Comparison of ENCODE assay signal across 39 cellular contexts in the genomic region with DNA sequence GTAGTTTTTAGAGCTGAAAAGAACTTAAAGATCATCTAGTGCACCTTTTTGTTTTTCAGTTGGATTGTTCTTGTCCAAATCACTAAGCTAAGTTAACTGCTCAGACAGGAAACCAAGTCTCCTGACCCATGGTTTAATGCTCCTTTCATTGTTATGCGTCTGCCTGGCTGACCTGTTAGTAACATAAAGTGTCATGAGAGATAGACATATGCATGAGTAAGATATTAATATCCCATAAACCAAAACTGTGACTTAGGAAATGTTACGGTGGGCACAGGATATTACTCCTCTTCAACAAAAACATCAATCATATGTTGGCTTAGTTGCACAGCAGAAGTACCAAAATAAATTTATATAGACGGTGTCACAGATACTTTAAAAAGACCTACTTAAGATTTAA.
"Had no signal": no experiment of that assay in that cellular context is flagged by ENCODE, and none has a peak within 500 bp of the region (broad histone marks: within the 10 kb centered on the region; RNA-seq: fewer than 3 reads in every experiment).

No MANE protein-coding gene starts in this region.

- H3K4me1 Mint-ChIP-seq: activated CD4-positive, alpha-beta T cell treated with anti-CD3 and anti-CD28 coated beads for 36 hours; activated CD4-positive, alpha-beta T cell treated with anti-CD3 and anti-CD28 coated beads, Interleukin-2, amount 10 ng/mL, durations not matched to agents 24 days and 14 days; activated CD8-positive, alpha-beta memory T cell treated with anti-CD3 and anti-CD28 coated beads, Interleukin-2, amount 10 ng/mL, durations not matched to agents 7 days and 5 days; activated naive CD4-positive, alpha-beta T cell treated with anti-CD3 and anti-CD28 coated beads, Interleukin-2, amount 50 U/mL, for 24 hours; activated naive CD8-positive, alpha-beta T cell treated with anti-CD3 and anti-CD28 coated beads for 36 hours; activated naive CD8-positive, alpha-beta T cell treated with anti-CD3 and anti-CD28 coated beads, Interleukin-2, amount 50 U/mL, for 24 hours; brain; T-helper 17 cell had no signal

- H3K27me3 Mint-ChIP-seq: activated CD4-positive, alpha-beta memory T cell treated with anti-CD3 and anti-CD28 coated beads for 36 hours; activated CD4-positive, alpha-beta T cell treated with anti-CD3 and anti-CD28 coated beads for 36 hours; activated CD4-positive, alpha-beta T cell treated with anti-CD3 and anti-CD28 coated beads, Interleukin-2, amount 10 ng/mL, durations not matched to agents 24 days and 14 days; activated CD8-positive, alpha-beta memory T cell treated with anti-CD3 and anti-CD28 coated beads, Interleukin-2, amount 10 ng/mL, durations not matched to agents 7 days and 5 days; activated naive CD4-positive, alpha-beta T cell treated with anti-CD3 and anti-CD28 coated beads, Interleukin-2, amount 50 U/mL, for 24 hours; activated naive CD8-positive, alpha-beta T cell treated with anti-CD3 and anti-CD28 coated beads for 36 hours; activated naive CD8-positive, alpha-beta T cell treated with anti-CD3 and anti-CD28 coated beads, Interleukin-2, amount 50 U/mL, for 24 hours; brain; T-helper 17 cell had no signal

- H3K27me3 ChIP-seq: adrenal gland, breast epithelium, cardiac muscle cell, colonic mucosa, dorsolateral prefrontal cortex, esophagus muscularis mucosa, foreskin keratinocyte, gastrocnemius medialis, heart right ventricle had no signal

- H3K36me3 ChIP-seq: adrenal gland, breast epithelium, cardiac muscle cell, colonic mucosa, esophagus muscularis mucosa, gastrocnemius medialis, heart right ventricle, WERI-Rb-1 had no signal

- DNase-seq: activated CD4-positive, alpha-beta memory T cell treated with anti-CD3 and anti-CD28 coated beads for 36 hours; activated CD4-positive, alpha-beta T cell treated with anti-CD3 and anti-CD28 coated beads for 36 hours; activated CD4-positive, alpha-beta T cell treated with anti-CD3 and anti-CD28 coated beads, Interleukin-2, amount 10 ng/mL, durations not matched to agents 24 days and 14 days; activated CD4-positive, CD25-positive, alpha-beta regulatory T cell; activated CD4-positive, CD25-positive, alpha-beta regulatory T cell treated with anti-CD3 and anti-CD28 coated beads, Interleukin-2, amount 50 U/mL, for 72 hours; activated CD8-positive, alpha-beta memory T cell treated with anti-CD3 and anti-CD28 coated beads, Interleukin-2, amount 10 ng/mL, durations not matched to agents 7 days and 5 days; activated CD8-positive, alpha-beta memory T cell treated with anti-CD3 and anti-CD28 coated beads, Interleukin-2, amount 50 U/mL, for 4 hours; activated CD8-positive, alpha-beta T cell treated with anti-CD3 and anti-CD28 coated beads, Interleukin-2, amount 10 ng/mL, durations not matched to agents 7 days and 5 days; activated effector memory CD4-positive, alpha-beta T cell treated with anti-CD3 and anti-CD28 coated beads, Interleukin-2, amount 50 U/mL, for 16 hours; activated naive CD4-positive, alpha-beta T cell treated with anti-CD3 and anti-CD28 coated beads for 36 hours; activated naive CD8-positive, alpha-beta T cell treated with anti-CD3 and anti-CD28 coated beads for 36 hours; activated naive CD8-positive, alpha-beta T cell treated with anti-CD3 and anti-CD28 coated beads, Interleukin-2, amount 50 U/mL, for 24 hours; activated T-cell treated with anti-CD3 and anti-CD28 coated beads, Interleukin-2, amount 50 U/mL, for 1 hour; activated T-cell treated with anti-CD3 and anti-CD28 coated beads, Interleukin-2, amount 50 U/mL, for 48 hours; adrenal gland; amygdala; aorta; central memory CD4-positive, alpha-beta T cell; cerebellar nuclear complex; colonic mucosa; dorsolateral prefrontal cortex; effector memory CD4-positive, alpha-beta T cell; endodermal cell; erythroblast; foreskin keratinocyte; gastrocnemius medialis; heart right ventricle; T-helper 1 cell; T-helper 17 cell; T1000; WERI-Rb-1 had no signal

- H3K4me3 Mint-ChIP-seq: activated CD4-positive, alpha-beta memory T cell treated with anti-CD3 and anti-CD28 coated beads for 36 hours; activated CD4-positive, alpha-beta T cell treated with anti-CD3 and anti-CD28 coated beads for 36 hours; activated CD4-positive, alpha-beta T cell treated with anti-CD3 and anti-CD28 coated beads, Interleukin-2, amount 10 ng/mL, durations not matched to agents 24 days and 14 days; activated CD8-positive, alpha-beta memory T cell treated with anti-CD3 and anti-CD28 coated beads, Interleukin-2, amount 10 ng/mL, durations not matched to agents 7 days and 5 days; activated CD8-positive, alpha-beta T cell treated with anti-CD3 and anti-CD28 coated beads, Interleukin-2, amount 10 ng/mL, durations not matched to agents 7 days and 5 days; activated naive CD4-positive, alpha-beta T cell treated with anti-CD3 and anti-CD28 coated beads for 36 hours; activated naive CD4-positive, alpha-beta T cell treated with anti-CD3 and anti-CD28 coated beads, Interleukin-2, amount 50 U/mL, for 24 hours; activated naive CD8-positive, alpha-beta T cell treated with anti-CD3 and anti-CD28 coated beads for 36 hours; activated naive CD8-positive, alpha-beta T cell treated with anti-CD3 and anti-CD28 coated beads, Interleukin-2, amount 50 U/mL, for 24 hours; activated T-helper 1 cell treated with anti-CD3 and anti-CD28 coated beads, Interleukin-12 subunit alpha, Interleukin-12 subunit beta, Interleukin-2, Interleukin-4 antibody, amounts not matched to agents 30 ng/mL and 10 ng/mL and 1 ng/mL, durations not matched to agents 14 hours and 24 hours and 36 hours; brain; endodermal cell; T-helper 17 cell; T-helper 2 cell treated with Interferon-gamma antibody and Interleukin-4, amounts not matched to agents 5 μg/mL and 100 μg/mL, for 36 hours had no signal

- H3K36me3 Mint-ChIP-seq: activated CD4-positive, alpha-beta memory T cell treated with anti-CD3 and anti-CD28 coated beads for 36 hours; activated CD8-positive, alpha-beta memory T cell treated with anti-CD3 and anti-CD28 coated beads, Interleukin-2, amount 10 ng/mL, durations not matched to agents 7 days and 5 days; activated naive CD8-positive, alpha-beta T cell treated with anti-CD3 and anti-CD28 coated beads for 36 hours; brain had no signal

- H3K27ac Mint-ChIP-seq: activated CD4-positive, alpha-beta memory T cell treated with anti-CD3 and anti-CD28 coated beads for 36 hours; activated CD4-positive, alpha-beta T cell treated with anti-CD3 and anti-CD28 coated beads for 36 hours; activated CD4-positive, alpha-beta T cell treated with anti-CD3 and anti-CD28 coated beads, Interleukin-2, amount 10 ng/mL, durations not matched to agents 24 days and 14 days; activated CD8-positive, alpha-beta memory T cell treated with anti-CD3 and anti-CD28 coated beads, Interleukin-2, amount 10 ng/mL, durations not matched to agents 7 days and 5 days; activated CD8-positive, alpha-beta T cell treated with anti-CD3 and anti-CD28 coated beads, Interleukin-2, amount 10 ng/mL, durations not matched to agents 7 days and 5 days; activated naive CD4-positive, alpha-beta T cell treated with anti-CD3 and anti-CD28 coated beads for 36 hours; activated naive CD4-positive, alpha-beta T cell treated with anti-CD3 and anti-CD28 coated beads, Interleukin-2, amount 50 U/mL, for 24 hours; activated naive CD8-positive, alpha-beta T cell treated with anti-CD3 and anti-CD28 coated beads for 36 hours; activated naive CD8-positive, alpha-beta T cell treated with anti-CD3 and anti-CD28 coated beads, Interleukin-2, amount 50 U/mL, for 24 hours; activated T-helper 1 cell treated with anti-CD3 and anti-CD28 coated beads, Interleukin-12 subunit alpha, Interleukin-12 subunit beta, Interleukin-2, Interleukin-4 antibody, amounts not matched to agents 30 ng/mL and 10 ng/mL and 1 ng/mL, durations not matched to agents 14 hours and 24 hours and 36 hours; activated T-helper 2 cell treated with anti-CD3 and anti-CD28 coated beads, Interferon-gamma antibody, Interleukin-2, Interleukin-4, amounts not matched to agents 10 μg/mL and 5 μg/mL and 100 μg/mL, durations not matched to agents 14 hours and 24 hours and 36 hours; brain; endodermal cell; T-helper 17 cell; T-helper 2 cell treated with Interferon-gamma antibody and Interleukin-4, amounts not matched to agents 5 μg/mL and 100 μg/mL, for 36 hours had no signal

- H3K9me3 Mint-ChIP-seq: activated T-helper 2 cell treated with anti-CD3 and anti-CD28 coated beads, Interferon-gamma antibody, Interleukin-2, Interleukin-4, amounts not matched to agents 10 μg/mL and 5 μg/mL and 100 μg/mL, durations not matched to agents 14 hours and 24 hours and 36 hours; T-helper 2 cell treated with Interferon-gamma antibody and Interleukin-4, amounts not matched to agents 5 μg/mL and 100 μg/mL, for 36 hours had no signal

- H3K4me1 ChIP-seq: adrenal gland, breast epithelium, colonic mucosa, esophagus muscularis mucosa, foreskin keratinocyte, gastrocnemius medialis, heart right ventricle had no signal

- H3K9me3 ChIP-seq: adrenal gland, breast epithelium, colonic mucosa, gastrocnemius medialis had no signal

- ATAC-seq: activated CD4-positive, alpha-beta T cell treated with anti-CD3 and anti-CD28 coated beads for 36 hours; activated CD8-positive, alpha-beta memory T cell treated with anti-CD3 and anti-CD28 coated beads, Interleukin-2, amount 10 ng/mL, durations not matched to agents 7 days and 5 days; activated CD8-positive, alpha-beta T cell treated with anti-CD3 and anti-CD28 coated beads, Interleukin-2, amount 10 ng/mL, durations not matched to agents 7 days and 5 days; activated naive CD8-positive, alpha-beta T cell treated with anti-CD3 and anti-CD28 coated beads, Interleukin-2, amount 50 U/mL, for 24 hours; foreskin keratinocyte; gastrocnemius medialis; heart right ventricle; T-helper 17 cell had no signal

- H3K27ac ChIP-seq: adrenal gland, breast epithelium, cardiac muscle cell, colonic mucosa, dorsolateral prefrontal cortex, esophagus muscularis mucosa, foreskin keratinocyte, gastrocnemius medialis, heart right ventricle, WERI-Rb-1 had no signal

- H3K4me3 ChIP-seq: adrenal gland, breast epithelium, cardiac muscle cell, colonic mucosa, dorsolateral prefrontal cortex, esophagus muscularis mucosa, gastrocnemius medialis, heart right ventricle had no signal
